In genomic region chr14:104726600-104727451, GRCh38 we compare ENCODE assay signal across 13 cellular contexts. TPM values are rescaled to one million over a fixed set of nuclear protein-coding genes. Genes with fewer than 3 reads are reported as not detected.
DNase-seq lines count a peak whose midpoint lies in the region; ATAC-seq and TF ChIP-seq lines count a peak whose summit lies in the region.
"Had no signal": no experiment of that assay in that cellular context is flagged by ENCODE, and none has a peak within 500 bp of the region (broad histone marks: within the 10 kb centered on the region; RNA-seq: fewer than 3 reads in every experiment).

No MANE protein-coding gene starts in this region.

- H3K4me3 ChIP-seq in heart left ventricle (no peak overlapping the region), fibroblast of villous mesenchyme (ENCODE audit: low read depth, low read length) (no peak overlapping the region), smooth muscle cell (no peak overlapping the region)
- H3K4me3 ChIP-seq: SJSA1 had no signal

- TF ChIP-seq CTCF in heart left ventricle (IDR thresholded peaks at IDR 0.05) (no peak), RWPE1 (conservative IDR thresholded peaks at IDR 0.05; ENCODE audit: low read depth) (no peak), fibroblast of villous mesenchyme (IDR thresholded peaks at IDR 0.05; ENCODE audit: insufficient read depth, low read depth, low read length) (peak; percentile 11), smooth muscle cell (IDR thresholded peaks at IDR 0.05; ENCODE audit: borderline replicate concordance, insufficient read depth, poor library complexity, severe bottlenecking) (peak; percentile 10)

- H3K9me3 ChIP-seq in heart left ventricle: no peaks in the 10 kb centered on the region
- no peaks in the 10 kb centered on the region for H3K9me3 ChIP-seq in smooth muscle cell (replicated peaks; ENCODE audit: low read depth)
- H3K9me3 ChIP-seq: SJSA1 had no signal

- H3K27ac ChIP-seq in heart left ventricle: peak overlapping the region in 9 of 12 donors; percentile 29 to 98 (median 89)
- peak overlapping the region; percentile 81 for H3K27ac ChIP-seq in RWPE1
- no peak overlapping the region for H3K27ac ChIP-seq in smooth muscle cell (ENCODE audit: low read depth)
- H3K27ac ChIP-seq: parathyroid adenoma, SJSA1 had no signal

- H3K27me3 ChIP-seq in heart left ventricle: no peaks in the 10 kb centered on the region
- H3K27me3 ChIP-seq in smooth muscle cell (ENCODE audit: low read depth): no peaks in the 10 kb centered on the region

- no peak for DNase-seq in heart left ventricle
- DNase-seq in cardiac septum (ENCODE audit: low spot score): no peak
- no peak for DNase-seq in RWPE1 (ENCODE audit: low spot score)
- DNase-seq in fibroblast of villous mesenchyme (ENCODE audit: low read depth): no peak
- no peak for DNase-seq in smooth muscle cell (lab: John Stamatoyannopoulos, UW; ENCODE audit: unreplicated experiment)
- no peak for DNase-seq in HuH-7.5 (ENCODE audit: low spot score)
- DNase-seq: activated CD4-positive, alpha-beta T cell treated with anti-CD3 and anti-CD28 coated beads for 36 hours; GF-D8; stimulated activated CD4-positive, alpha-beta T cell treated with anti-CD3 and anti-CD28 coated beads, Interleukin-4, amount 100 ng/mL, for 4 hours had no signal

- intact Hi-C loops in heart left ventricle (cut with DNase I): loop anchor here in 2 of 10 donors (10.0 kb wide), 1 partner anchor 142 kb away; no protein-coding TSS in a partner anchor
- intact Hi-C loops in cardiac septum (cut with DNase I): loop anchor here (10.0 kb wide), 1 partner anchor 142 kb away; no protein-coding TSS in a partner anchor

- no peak overlapping the region for H3K4me2 ChIP-seq in smooth muscle cell

- ATAC-seq in heart left ventricle (no peak), HG02852 (IDR thresholded peaks at IDR 0.05; ENCODE audit: unreplicated experiment) (no peak), GM21576 (IDR thresholded peaks at IDR 0.05; ENCODE audit: unreplicated experiment) (no peak)
- ATAC-seq: activated CD4-positive, alpha-beta T cell treated with anti-CD3 and anti-CD28 coated beads for 36 hours had no signal

- peaks cover 3 to 85% (median 43%) of the 10 kb centered on the region in 12 donors for H3K4me1 ChIP-seq in heart left ventricle
- peaks cover 12% of the 10 kb centered on the region for H3K4me1 ChIP-seq in smooth muscle cell (ENCODE audit: low read depth)

- H3K79me2 ChIP-seq in smooth muscle cell (ENCODE audit: low read depth): no peaks in the 10 kb centered on the region
- H3K79me2 ChIP-seq: parathyroid adenoma had no signal

- H4K20me1 ChIP-seq in smooth muscle cell (ENCODE audit: low read depth): peaks cover 10% of the 10 kb centered on the region

- no peak overlapping the region for H3K9ac ChIP-seq in smooth muscle cell (ENCODE audit: low read depth)
- H3K9ac ChIP-seq: parathyroid adenoma had no signal

- POLR2A ChIA-PET in RWPE1 (lab: Yijun Ruan, JAX; ENCODE audit: low non-redundant PET): no interaction called here

- H3K36me3 ChIP-seq in heart left ventricle (peaks cover 0 to under 1% (median 0%) of the 10 kb centered on the region in 9 donors), smooth muscle cell (ENCODE audit: low read depth) (no peaks in the 10 kb centered on the region)

- WGBS in heart left ventricle, 4 donors: 56 to 73% (median 60%) methylated on average over 16 to 21 of the region's 21 CpGs
- WGBS in smooth muscle cell (ENCODE audit: low lambda C conversion rate): 89% methylated on average over 21 of the region's 21 CpGs

- CTCF ChIA-PET in RWPE1 (lab: Yijun Ruan, JAX): interaction anchor here (0.5 to 0.7 kb wide), 3 partner anchors 10 to 69 kb away, joined by 3 to 4 read pairs (median 3); no protein-coding TSS in a partner anchor

- no peak overlapping the region for H2AFZ ChIP-seq in smooth muscle cell (ENCODE audit: low read depth)
- H2AFZ ChIP-seq: parathyroid adenoma had no signal

- H3F3A ChIP-seq in smooth muscle cell (ENCODE audit: low read depth): no peaks in the 10 kb centered on the region

- no peak for TF ChIP-seq POLR2A in heart left ventricle (IDR thresholded peaks at IDR 0.05)

RNA-seq across cellular contexts. Expression of gene ADSS1, which starts 2.8 kb away (rescaled TPM):
- total RNA-seq in heart left ventricle (100 to 1,000 TPM in 8 of 9 donors, 10 to 100 TPM in 1; 78.9 to 247 (median 160) TPM), cardiac septum (114 TPM), fibroblast of villous mesenchyme (1.3 and 4.3 TPM in 2 replicates), smooth muscle cell (6.0 and 43.0 TPM in 2 replicates)
- polyA plus RNA-seq in heart left ventricle (100 to 1,000 TPM in 1 of 2 donors, 10 to 100 TPM in 1; 64.7 to 258 TPM), smooth muscle cell (7.8 and 9.3 TPM in 2 replicates)

RNA-seq across cellular contexts. Expression of gene SIVA1, which starts 26.1 kb away (rescaled TPM):
- total RNA-seq in heart left ventricle (100 to 1,000 TPM in 2 of 9 donors, 10 to 100 TPM in 7; 41.0 to 203 (median 53.9) TPM), cardiac septum (50.9 TPM), fibroblast of villous mesenchyme (67.8 and 73.8 TPM in 2 replicates), smooth muscle cell (78.5 and 155 TPM in 2 replicates)
- polyA plus RNA-seq in heart left ventricle (100 to 1,000 TPM; 126 to 191 TPM), smooth muscle cell (118 and 133 TPM in 2 replicates)

RNA-seq across cellular contexts. Expression of gene INF2, which starts 37.4 kb away (rescaled TPM):
- 10 to 100 TPM; 26.0 to 58.9 (median 28.8) TPM for total RNA-seq in heart left ventricle
- 10 to 100 TPM; 27.3 to 32.5 TPM for polyA plus RNA-seq in heart left ventricle
- 41.2 TPM for total RNA-seq in cardiac septum
- total RNA-seq in fibroblast of villous mesenchyme: 47.0 and 68.7 TPM in 2 replicates
- 28.1 and 29.8 TPM in 2 replicates for total RNA-seq in smooth muscle cell
- polyA plus RNA-seq in smooth muscle cell: 19.9 and 30.1 TPM in 2 replicates

Comparison
In these comparisons a context has a peak if more than half of its experiments do, and no peak if none do; other contexts are left out.
1. CTCF ChIP-seq: peak in fibroblast of villous mesenchyme (single experiment) and smooth muscle cell (single experiment); none in heart left ventricle (0 of 12) and RWPE1 (single experiment).